ENCODE assay signal across 24 cellular contexts in genomic region chr12:130353081-130353480, GRCh38. TPM values are rescaled to one million over a fixed set of nuclear protein-coding genes. Genes with fewer than 3 reads are reported as not detected.
DNase-seq lines count a peak whose midpoint lies in the region; ATAC-seq, FAIRE-seq and TF ChIP-seq lines count a peak whose summit lies in the region.
"Had no signal": no experiment of that assay in that cellular context is flagged by ENCODE, and none has a peak within 500 bp of the region (broad histone marks: within the 10 kb centered on the region; RNA-seq: fewer than 3 reads in every experiment).

No MANE protein-coding gene starts in this region.

- H3K9ac ChIP-seq in K562 (ENCODE audit: insufficient read depth in 1 of 2, low read depth in 2 of 2, low read length in 2 of 2), result no peak overlapping the region
- H3K9ac ChIP-seq: BLaER1 treated with 17β-estradiol and CSF1 and Interleukin-3, amounts not matched to agents 10 nM and 100 nM had no signal

- no peaks in the 10 kb centered on the region for H3K9me1 ChIP-seq in K562 (ENCODE audit: control insufficient read depth, insufficient read depth, low read length)

- no peak for ATAC-seq in K562
- ATAC-seq: A549, GM23338, HCT116 had no signal

- no peak for TF ChIP-seq EP300 in K562 (IDR thresholded peaks at IDR 0.05; ENCODE audit: low read length)

- H3K9me3 ChIP-seq in Caco-2, result no peaks in the 10 kb centered on the region
- H3K9me3 ChIP-seq in K562 (replicated peaks; ENCODE audit: control insufficient read depth, insufficient read depth, low read depth, low read length), result no peaks in the 10 kb centered on the region
- H3K9me3 ChIP-seq: A549; BE2C; BLaER1 treated with 17β-estradiol and CSF1 and Interleukin-3, amounts not matched to agents 10 nM and 100 nM had no signal

- H3K36me3 Mint-ChIP-seq in Caco-2 (ENCODE audit: insufficient read depth, unreplicated experiment) (peaks cover 7% of the 10 kb centered on the region), neural crest cell (ENCODE audit: low read depth) (no peaks in the 10 kb centered on the region), nephron progenitor cell (ENCODE audit: low read depth) (no peaks in the 10 kb centered on the region)
- H3K36me3 Mint-ChIP-seq: CD14-positive monocyte; CD8-positive, alpha-beta memory T cell had no signal

- H3K27ac ChIP-seq in K562 (ENCODE audit: extremely low read depth, low read depth, low read length), result no peak overlapping the region
- H3K27ac ChIP-seq: A549; BLaER1 treated with 17β-estradiol and CSF1 and Interleukin-3, amounts not matched to agents 10 nM and 100 nM had no signal

- no peak overlapping the region for H2AFZ ChIP-seq in K562 (ENCODE audit: low read depth, low read length)
- H2AFZ ChIP-seq: GM23338 had no signal

- TF ChIP-seq POLR2A in K562 (conservative IDR thresholded peaks at IDR 0.05), result no peak

- H3K4me3 Mint-ChIP-seq in Caco-2 (ENCODE audit: unreplicated experiment), result no peak overlapping the region
- H3K4me3 Mint-ChIP-seq in neural crest cell, result no peak overlapping the region
- no peak overlapping the region for H3K4me3 Mint-ChIP-seq in nephron progenitor cell
- H3K4me3 Mint-ChIP-seq: CD14-positive monocyte; CD4-positive, alpha-beta T cell; CD8-positive, alpha-beta memory T cell; GM23338; H9 had no signal

- H3K79me2 ChIP-seq in K562 (ENCODE audit: control insufficient read depth, insufficient read depth, low read length), result no peaks in the 10 kb centered on the region

- no peaks in the 10 kb centered on the region for H4K20me1 ChIP-seq in K562 (replicated peaks; ENCODE audit: control insufficient read depth, insufficient read depth, low read length)
- H4K20me1 ChIP-seq: BLaER1 treated with 17β-estradiol and CSF1 and Interleukin-3, amounts not matched to agents 10 nM and 100 nM had no signal

- no peak overlapping the region for H3K4me3 ChIP-seq in Caco-2 (ENCODE audit: low read depth, low read length)
- no peak overlapping the region for H3K4me3 ChIP-seq in Jurkat, Clone E6-1 (ENCODE audit: low read length)
- no peak overlapping the region for H3K4me3 ChIP-seq in K562
- H3K4me3 ChIP-seq: A549; BLaER1 treated with 17β-estradiol and CSF1 and Interleukin-3, amounts not matched to agents 10 nM and 100 nM; GM23338 had no signal

- intact Hi-C loops in Caco-2 (cut with micrococcal nuclease; ENCODE audit: unreplicated experiment), result no loop called here
- intact Hi-C loops in K562 (cut with micrococcal nuclease), result no loop called here

- H3K4me1 ChIP-seq in Caco-2, result peaks cover 12% of the 10 kb centered on the region; the same call in 1 of the 2 replicates
- no peaks in the 10 kb centered on the region for H3K4me1 ChIP-seq in K562 (replicated peaks in 1 of 2; ENCODE audit: control insufficient read depth in 2 of 2, insufficient read depth in 2 of 2, low read length in 2 of 2)
- H3K4me1 ChIP-seq: A549, BE2C had no signal

- no peak for TF ChIP-seq CTCF in Caco-2 (IDR thresholded peaks at IDR 0.05; ENCODE audit: insufficient read depth in 1 of 2, low read depth in 1 of 2, low read length in 1 of 2, severe bottlenecking in 1 of 2, unreplicated experiment in 1 of 2)
- TF ChIP-seq CTCF in K562 (IDR thresholded peaks at IDR 0.05 in 2 of 3, conservative IDR thresholded peaks at IDR 0.05 in 1 of 3; ENCODE audit: insufficient read depth in 2 of 3, low read depth in 1 of 3, low read length in 3 of 3), result no peak
- TF ChIP-seq CTCF in neural crest cell (conservative IDR thresholded peaks at IDR 0.05), result no peak
- no peak for TF ChIP-seq CTCF in nephron progenitor cell (IDR thresholded peaks at IDR 0.05)

- POLR2A ChIA-PET in Caco-2 (lab: Charles Lee) (no interaction called here), K562 (lab: Yijun Ruan, JAX) (no interaction called here)

- no peak overlapping the region for H3K4me2 ChIP-seq in K562 (ENCODE audit: insufficient read depth, low read length)
- H3K4me2 ChIP-seq: A549; BLaER1 treated with 17β-estradiol and CSF1 and Interleukin-3, amounts not matched to agents 10 nM and 100 nM; GM23338 had no signal

- H3K4me1 Mint-ChIP-seq in Caco-2 (ENCODE audit: low read depth, unreplicated experiment) (peaks cover 13% of the 10 kb centered on the region), neural crest cell (no peaks in the 10 kb centered on the region), nephron progenitor cell (peaks cover 50% of the 10 kb centered on the region)
- H3K4me1 Mint-ChIP-seq: CD14-positive monocyte; CD8-positive, alpha-beta memory T cell; GM23338 had no signal

- H3K27me3 Mint-ChIP-seq in Caco-2 (ENCODE audit: insufficient read depth, unreplicated experiment) (no peaks in the 10 kb centered on the region), neural crest cell (ENCODE audit: low read depth) (peaks cover 56% of the 10 kb centered on the region), nephron progenitor cell (ENCODE audit: low read depth, poor library complexity) (peaks cover 23% of the 10 kb centered on the region)

- H3K9me3 Mint-ChIP-seq in Caco-2 (ENCODE audit: unreplicated experiment), result no peaks in the 10 kb centered on the region
- H3K9me3 Mint-ChIP-seq in neural crest cell, result no peaks in the 10 kb centered on the region
- no peaks in the 10 kb centered on the region for H3K9me3 Mint-ChIP-seq in nephron progenitor cell
- H3K9me3 Mint-ChIP-seq: CD14-positive monocyte; CD4-positive, alpha-beta T cell; H9 had no signal

- DNase-seq in Caco-2 (no peak), K562 (ENCODE audit: extremely low read depth in 1 of 4, low spot score in 3 of 4) (no peak), neural crest cell (ENCODE audit: low read depth, low spot score) (no peak), nephron progenitor cell (no peak), GM19239 (ENCODE audit: insufficient read length, low spot score) (no peak), retina (no peak)
- peak; percentile 88 for DNase-seq in Jurkat, Clone E6-1 (ENCODE audit: low read depth, low spot score)
- DNase-seq: 8988T; ACHN; AML-193; BE2C; Calu3; CD4-positive, alpha-beta T cell; CD8-positive, alpha-beta memory T cell; DMS53; DMS79 treated with DMSO at 0.1 percent for 48 hours; H9 had no signal

- no peaks in the 10 kb centered on the region for H3K27me3 ChIP-seq in Caco-2 (replicated peaks; ENCODE audit: control insufficient read depth, insufficient read depth, low read length)
- H3K27me3 ChIP-seq in K562 (ENCODE audit: control insufficient read depth in 2 of 2, insufficient read depth in 2 of 2, low read length in 2 of 2), result peaks cover 10 to 13% of the 10 kb centered on the region in 2 experiments; a peak in 4 of 5 replicates
- H3K27me3 ChIP-seq: BLaER1 treated with 17β-estradiol and CSF1 and Interleukin-3, amounts not matched to agents 10 nM and 100 nM had no signal

- BruUV-seq in Caco-2 (replicated peaks; lab: Mats Ljungman, UMichigan) (no TSS peak), K562 (replicated peaks; lab: Mats Ljungman, UMichigan) (no TSS peak)

- peak; percentile 11 for FAIRE-seq in K562 (lab: Jason Lieb, UNC)
- FAIRE-seq in GM19239 (lab: Jason Lieb, UNC), result no peak
- FAIRE-seq: A549, G401.6, GM12892 had no signal

- H3K27ac Mint-ChIP-seq in Caco-2 (ENCODE audit: unreplicated experiment), result peak overlapping the region; percentile 33
- peak overlapping the region; percentile 73 for H3K27ac Mint-ChIP-seq in neural crest cell (ENCODE audit: unreplicated experiment)
- no peak overlapping the region for H3K27ac Mint-ChIP-seq in nephron progenitor cell
- H3K27ac Mint-ChIP-seq: CD14-positive monocyte; CD4-positive, alpha-beta T cell; CD8-positive, alpha-beta memory T cell; GM23338; H9 had no signal

- CTCF ChIA-PET in Caco-2 (lab: Charles Lee) (no interaction called here), K562 (lab: Yijun Ruan, JAX; ENCODE audit: low intra/inter-chr PET ratio) (no interaction called here)

- in situ Hi-C loops in K562 (cut with MboI), result no loop called here

- H3K36me3 ChIP-seq in Caco-2 (ENCODE audit: control insufficient read depth, insufficient read depth, low read length) (no peaks in the 10 kb centered on the region), K562 (ENCODE audit: control insufficient read depth, insufficient read depth, low read length) (no peaks in the 10 kb centered on the region)
- H3K36me3 ChIP-seq: BE2C; BLaER1 treated with 17β-estradiol and CSF1 and Interleukin-3, amounts not matched to agents 10 nM and 100 nM had no signal

- no peak for TF ChIP-seq RAD21 in K562 (CRISPR knock-in tag; conservative IDR thresholded peaks at IDR 0.05 in 1 of 2, IDR thresholded peaks at IDR 0.05 in 1 of 2)

TF ChIP-seq in K562, 482 proteins besides CTCF, POLR2A, EP300 and RAD21:
- TF ChIP-seq CCNT2 (IDR thresholded peaks at IDR 0.05; ENCODE audit: borderline replicate concordance, extremely low read depth, insufficient read length, low read depth, low read length), result no peak

RNA-seq across cellular contexts. Expression of gene PIWIL1, which starts 15.4 kb away (rescaled TPM):
- total RNA-seq in Caco-2 (2022) (5.1 and 5.3 TPM in 2 replicates), K562 (2014; rRNA removed) (not detected in 2 replicates), K562 (2014; rRNA removed; fragmentation: Illumina TruSeq; extraction: Trizol) (not detected in 2 replicates), K562 (2015; rRNA removed; fragmentation: Illumina TruSeq; extraction: Trizol) (not detected in 2 replicates), K562 (2021) (not detected in 2 replicates), neural crest cell (not detected in 2 replicates)
- not detected for polyA plus RNA-seq in Jurkat, Clone E6-1 (2012; ENCODE audit: insufficient read depth, insufficient read length)
- total RNA-seq in K562 (2011; cell fraction: chromatin; rRNA removed; ENCODE audit: low replicate concordance), result not detected in 2 replicates
- not detected in 2 replicates for total RNA-seq in K562 (2011; cell fraction: nucleolus; rRNA removed)
- total RNA-seq in K562 (2011; cell fraction: nucleoplasm; rRNA removed), result not detected in 2 replicates
- polyA plus RNA-seq in K562 (2011; rRNA removed) (not detected in 2 replicates), K562 (2014; fragmentation: Illumina TruSeq; extraction: Trizol) (not detected in 2 replicates), K562 (2014; fragmentation: Nextera tagmentation; extraction: Ambion mirVana) (not detected), K562 (2014; rRNA removed) (not detected in 2 replicates)
- not detected in 2 replicates for polyA plus RNA-seq in K562 (2011; cell fraction: cytosol; rRNA removed)
- not detected in 2 replicates for polyA plus RNA-seq in K562 (2011; cell fraction: nucleus; rRNA removed)
- polyA plus RNA-seq in K562 (2012), result not detected in 2 replicates
- polyA minus RNA-seq in K562 (2011; rRNA and poly(A)+ RNA removed), result not detected in 2 replicates
- polyA minus RNA-seq in K562 (2011; cell fraction: cytosol; rRNA and poly(A)+ RNA removed), result not detected in 2 replicates
- not detected in 2 replicates for polyA minus RNA-seq in K562 (2011; cell fraction: nucleus; rRNA and poly(A)+ RNA removed)
- total RNA-seq: Calu3; CD4-positive, alpha-beta T cell; CD8-positive, alpha-beta memory T cell; GM23338; H9 had no signal
- polyA plus RNA-seq: A549; CD14-positive monocyte; CD8-positive, alpha-beta memory T cell; GM23338 had no signal
